ENCODE assay signal across 1 cellular context in genomic region chr1:205805082-205805711, GRCh38.
TF ChIP-seq lines count a peak whose summit lies in the region.

No MANE protein-coding gene starts in this region.

TF ChIP-seq in H1, 55 proteins besides CTCF, POLR2A, EP300 and RAD21:
- no peak for TF ChIP-seq ATF2 (IDR thresholded peaks at IDR 0.05; ENCODE audit: low read length)
- no peak for TF ChIP-seq SP2 (IDR thresholded peaks at IDR 0.05; ENCODE audit: low read length)
